1 cellular context compared by ENCODE assay signal in the genomic region with DNA sequence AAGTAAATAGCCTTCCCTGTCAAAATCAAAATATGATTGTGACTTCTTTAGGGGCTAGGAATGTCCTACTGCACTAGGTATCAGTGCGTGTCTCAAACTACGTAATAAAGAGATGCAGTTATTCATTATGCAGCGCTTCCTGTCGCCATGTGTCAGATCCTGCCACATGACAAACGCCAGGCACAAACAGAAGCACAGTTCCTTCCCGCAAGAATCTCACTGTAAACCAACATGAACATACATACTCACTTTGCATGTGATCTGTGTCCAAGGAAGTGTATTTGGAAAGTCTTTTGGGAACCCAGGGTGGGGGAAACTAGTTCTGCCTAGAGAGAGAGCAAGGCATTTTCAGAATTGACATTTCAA.
TF ChIP-seq lines count a peak whose summit lies in the region.

No MANE protein-coding gene starts in this region.

TF ChIP-seq in SK-N-SH treated with all-trans-retinoic acid at 6 μM for 48 hours, 23 proteins besides CTCF, POLR2A, EP300 and RAD21 (continued from another document):
- TF ChIP-seq, protein P1, sequence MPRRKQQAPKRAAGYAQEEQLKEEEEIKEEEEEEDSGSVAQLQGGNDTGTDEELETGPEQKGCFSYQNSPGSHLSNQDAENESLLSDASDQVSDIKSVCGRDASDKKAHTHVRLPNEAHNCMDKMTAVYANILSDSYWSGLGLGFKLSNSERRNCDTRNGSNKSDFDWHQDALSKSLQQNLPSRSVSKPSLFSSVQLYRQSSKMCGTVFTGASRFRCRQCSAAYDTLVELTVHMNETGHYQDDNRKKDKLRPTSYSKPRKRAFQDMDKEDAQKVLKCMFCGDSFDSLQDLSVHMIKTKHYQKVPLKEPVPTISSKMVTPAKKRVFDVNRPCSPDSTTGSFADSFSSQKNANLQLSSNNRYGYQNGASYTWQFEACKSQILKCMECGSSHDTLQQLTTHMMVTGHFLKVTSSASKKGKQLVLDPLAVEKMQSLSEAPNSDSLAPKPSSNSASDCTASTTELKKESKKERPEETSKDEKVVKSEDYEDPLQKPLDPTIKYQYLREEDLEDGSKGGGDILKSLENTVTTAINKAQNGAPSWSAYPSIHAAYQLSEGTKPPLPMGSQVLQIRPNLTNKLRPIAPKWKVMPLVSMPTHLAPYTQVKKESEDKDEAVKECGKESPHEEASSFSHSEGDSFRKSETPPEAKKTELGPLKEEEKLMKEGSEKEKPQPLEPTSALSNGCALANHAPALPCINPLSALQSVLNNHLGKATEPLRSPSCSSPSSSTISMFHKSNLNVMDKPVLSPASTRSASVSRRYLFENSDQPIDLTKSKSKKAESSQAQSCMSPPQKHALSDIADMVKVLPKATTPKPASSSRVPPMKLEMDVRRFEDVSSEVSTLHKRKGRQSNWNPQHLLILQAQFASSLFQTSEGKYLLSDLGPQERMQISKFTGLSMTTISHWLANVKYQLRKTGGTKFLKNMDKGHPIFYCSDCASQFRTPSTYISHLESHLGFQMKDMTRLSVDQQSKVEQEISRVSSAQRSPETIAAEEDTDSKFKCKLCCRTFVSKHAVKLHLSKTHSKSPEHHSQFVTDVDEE (CRISPR knock-in tag; IDR thresholded peaks at IDR 0.05), result peak; percentile 76; the same call in 1 of the 2 replicates
- TF ChIP-seq SNAI2 (CRISPR knock-in tag; IDR thresholded peaks at IDR 0.05), result peak; percentile 72; the same call in 1 of the 2 replicates
- TF ChIP-seq BACH2 (CRISPR knock-in tag; IDR thresholded peaks at IDR 0.05; ENCODE audit: borderline replicate concordance), result no peak
- TF ChIP-seq, protein P2, sequence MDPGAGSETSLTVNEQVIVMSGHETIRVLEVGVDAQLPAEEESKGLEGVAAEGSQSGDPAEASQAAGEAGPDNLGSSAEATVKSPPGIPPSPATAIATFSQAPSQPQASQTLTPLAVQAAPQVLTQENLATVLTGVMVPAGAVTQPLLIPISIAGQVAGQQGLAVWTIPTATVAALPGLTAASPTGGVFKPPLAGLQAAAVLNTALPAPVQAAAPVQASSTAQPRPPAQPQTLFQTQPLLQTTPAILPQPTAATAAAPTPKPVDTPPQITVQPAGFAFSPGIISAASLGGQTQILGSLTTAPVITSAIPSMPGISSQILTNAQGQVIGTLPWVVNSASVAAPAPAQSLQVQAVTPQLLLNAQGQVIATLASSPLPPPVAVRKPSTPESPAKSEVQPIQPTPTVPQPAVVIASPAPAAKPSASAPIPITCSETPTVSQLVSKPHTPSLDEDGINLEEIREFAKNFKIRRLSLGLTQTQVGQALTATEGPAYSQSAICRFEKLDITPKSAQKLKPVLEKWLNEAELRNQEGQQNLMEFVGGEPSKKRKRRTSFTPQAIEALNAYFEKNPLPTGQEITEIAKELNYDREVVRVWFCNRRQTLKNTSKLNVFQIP (CRISPR knock-in tag; IDR thresholded peaks at IDR 0.05; ENCODE audit: borderline replicate concordance, low read depth), result peak; percentile 93; the same call in 1 of the 2 replicates
- peak; percentile 81; the same call in 1 of the 2 replicates for TF ChIP-seq RARB (CRISPR knock-in tag; IDR thresholded peaks at IDR 0.05)
- TF ChIP-seq, protein P3, sequence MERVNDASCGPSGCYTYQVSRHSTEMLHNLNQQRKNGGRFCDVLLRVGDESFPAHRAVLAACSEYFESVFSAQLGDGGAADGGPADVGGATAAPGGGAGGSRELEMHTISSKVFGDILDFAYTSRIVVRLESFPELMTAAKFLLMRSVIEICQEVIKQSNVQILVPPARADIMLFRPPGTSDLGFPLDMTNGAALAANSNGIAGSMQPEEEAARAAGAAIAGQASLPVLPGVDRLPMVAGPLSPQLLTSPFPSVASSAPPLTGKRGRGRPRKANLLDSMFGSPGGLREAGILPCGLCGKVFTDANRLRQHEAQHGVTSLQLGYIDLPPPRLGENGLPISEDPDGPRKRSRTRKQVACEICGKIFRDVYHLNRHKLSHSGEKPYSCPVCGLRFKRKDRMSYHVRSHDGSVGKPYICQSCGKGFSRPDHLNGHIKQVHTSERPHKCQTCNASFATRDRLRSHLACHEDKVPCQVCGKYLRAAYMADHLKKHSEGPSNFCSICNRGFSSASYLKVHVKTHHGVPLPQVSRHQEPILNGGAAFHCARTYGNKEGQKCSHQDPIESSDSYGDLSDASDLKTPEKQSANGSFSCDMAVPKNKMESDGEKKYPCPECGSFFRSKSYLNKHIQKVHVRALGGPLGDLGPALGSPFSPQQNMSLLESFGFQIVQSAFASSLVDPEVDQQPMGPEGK (CRISPR knock-in tag; IDR thresholded peaks at IDR 0.05; ENCODE audit: borderline replicate concordance), result 0 out of 2 replicates have a peak, but pooled peaks have one; percentile 69
- TF ChIP-seq, protein P4, sequence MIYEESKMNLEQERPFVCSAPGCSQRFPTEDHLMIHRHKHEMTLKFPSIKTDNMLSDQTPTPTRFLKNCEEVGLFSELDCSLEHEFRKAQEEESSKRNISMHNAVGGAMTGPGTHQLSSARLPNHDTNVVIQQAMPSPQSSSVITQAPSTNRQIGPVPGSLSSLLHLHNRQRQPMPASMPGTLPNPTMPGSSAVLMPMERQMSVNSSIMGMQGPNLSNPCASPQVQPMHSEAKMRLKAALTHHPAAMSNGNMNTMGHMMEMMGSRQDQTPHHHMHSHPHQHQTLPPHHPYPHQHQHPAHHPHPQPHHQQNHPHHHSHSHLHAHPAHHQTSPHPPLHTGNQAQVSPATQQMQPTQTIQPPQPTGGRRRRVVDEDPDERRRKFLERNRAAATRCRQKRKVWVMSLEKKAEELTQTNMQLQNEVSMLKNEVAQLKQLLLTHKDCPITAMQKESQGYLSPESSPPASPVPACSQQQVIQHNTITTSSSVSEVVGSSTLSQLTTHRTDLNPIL (CRISPR knock-in tag; IDR thresholded peaks at IDR 0.05; ENCODE audit: low read depth), result peak; percentile 64; the same call in 1 of the 2 replicates
- no peak for TF ChIP-seq ZFP30 (CRISPR knock-in tag; IDR thresholded peaks at IDR 0.05)
- 0 out of 2 replicates have a peak, but pooled peaks have one; percentile 61 for TF ChIP-seq GLIS3 (CRISPR knock-in tag; IDR thresholded peaks at IDR 0.05)
